ENCODE assay signal across 9 cellular contexts in the genomic region with DNA sequence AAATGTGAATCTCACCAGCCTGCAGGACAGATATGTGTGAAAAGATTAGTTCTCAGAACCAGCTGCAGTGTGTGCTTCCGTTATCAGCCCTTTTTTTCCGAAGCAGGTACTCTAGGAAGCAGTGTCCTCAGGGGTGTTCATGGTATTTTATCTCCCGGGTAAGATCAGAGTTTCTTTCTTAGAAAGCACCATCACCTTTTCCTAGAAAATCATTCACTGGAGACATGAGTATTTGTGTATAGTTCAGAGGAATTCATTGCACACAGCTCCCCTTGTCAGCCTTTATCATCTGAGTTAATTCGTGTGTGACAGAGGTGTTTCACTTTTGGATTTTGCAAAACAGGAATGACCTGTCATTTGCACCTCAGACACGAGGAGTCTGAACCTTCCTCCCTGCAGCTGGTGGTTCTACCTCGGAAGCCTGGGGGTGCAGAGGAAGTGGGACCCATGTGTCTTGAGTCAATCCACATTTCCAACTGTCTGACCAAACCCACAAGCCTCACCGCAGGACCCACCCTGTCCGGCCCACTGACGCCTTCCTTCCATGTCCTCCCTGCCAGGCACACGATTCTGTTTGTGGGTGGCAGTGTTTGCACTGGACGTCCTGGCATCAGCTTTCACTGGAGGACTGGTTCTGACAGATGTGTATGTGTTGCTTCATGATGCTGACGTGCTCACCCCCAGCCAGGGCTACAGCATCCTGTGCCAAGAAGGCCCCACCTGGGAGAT.
DNase-seq lines count a peak whose midpoint lies in the region; ATAC-seq and TF ChIP-seq lines count a peak whose summit lies in the region.
"Had no signal": no experiment of that assay in that cellular context is flagged by ENCODE, and none has a peak within 500 bp of the region (broad histone marks: within the 10 kb centered on the region; RNA-seq: fewer than 3 reads in every experiment).

No MANE protein-coding gene starts in this region.

- H3K27me3 Mint-ChIP-seq in activated CD4-positive, alpha-beta T cell treated with anti-CD3 and anti-CD28 coated beads, Interleukin-2, amount 10 ng/mL, durations not matched to agents 7 days and 5 days = no peaks in the 10 kb centered on the region
- H3K27me3 Mint-ChIP-seq in nephron (ENCODE audit: low read depth) = no peaks in the 10 kb centered on the region

- no peaks in the 10 kb centered on the region for H3K9me2 ChIP-seq in OCI-LY7 (ENCODE audit: insufficient read depth, low read length)

- H3K36me3 ChIP-seq in OCI-LY7 (ENCODE audit: insufficient read depth, low read length) = peaks cover 21% of the 10 kb centered on the region; the same call in 1 of the 2 replicates

- no peaks in the 10 kb centered on the region for H3K4me1 ChIP-seq in OCI-LY7 (ENCODE audit: insufficient read depth, low read length, poor library complexity, severe bottlenecking)

- BruUV-seq in OCI-LY7 (replicated peaks; lab: Mats Ljungman, UMichigan) = no TSS peak

- no peaks in the 10 kb centered on the region for H4K20me1 ChIP-seq in OCI-LY7 (ENCODE audit: insufficient read depth, low read length)

- no peak overlapping the region for H2AFZ ChIP-seq in OCI-LY7 (ENCODE audit: low read length)

- no peak overlapping the region for H3K4me3 ChIP-seq in foreskin fibroblast (ENCODE audit: low read depth in 1 of 2, low read length in 2 of 2)
- no peak overlapping the region for H3K4me3 ChIP-seq in OCI-LY7 (ENCODE audit: low read depth, low read length, poor library complexity, severe bottlenecking)
- H3K4me3 ChIP-seq: thoracic aorta had no signal

- H3K27ac Mint-ChIP-seq in activated CD4-positive, alpha-beta T cell treated with anti-CD3 and anti-CD28 coated beads, Interleukin-2, amount 10 ng/mL, durations not matched to agents 7 days and 5 days = peak overlapping the region; percentile 90
- H3K27ac Mint-ChIP-seq in nephron = peak overlapping the region in 2 of 3 experiments; percentile 21 to 77

- peak; percentile 79 for DNase-seq in activated CD4-positive, alpha-beta T cell treated with anti-CD3 and anti-CD28 coated beads, Interleukin-2, amount 10 ng/mL, durations not matched to agents 7 days and 5 days
- DNase-seq in NCI-H82 treated with DMSO at 0.1 percent for 48 hours (lab: John Stamatoyannopoulos, UW; ENCODE audit: unreplicated experiment) (no peak), HT-29 (ENCODE audit: low spot score) (no peak), foreskin fibroblast (no peak), OCI-LY7 (ENCODE audit: low spot score) (no peak)

- intact Hi-C loops in OCI-LY7 (cut with micrococcal nuclease; ENCODE audit: unreplicated experiment) = no loop called here

- no peaks in the 10 kb centered on the region for H3K9me3 Mint-ChIP-seq in activated CD4-positive, alpha-beta T cell treated with anti-CD3 and anti-CD28 coated beads, Interleukin-2, amount 10 ng/mL, durations not matched to agents 7 days and 5 days
- H3K9me3 Mint-ChIP-seq in nephron = no peaks in the 10 kb centered on the region

- no peak overlapping the region for H3K4me2 ChIP-seq in OCI-LY7 (ENCODE audit: low read length)

- no peaks in the 10 kb centered on the region for H3K9me3 ChIP-seq in OCI-LY7 (ENCODE audit: low read length)
- H3K9me3 ChIP-seq: thoracic aorta had no signal

- peak overlapping the region; percentile 32 for H3K4me3 Mint-ChIP-seq in activated CD4-positive, alpha-beta T cell treated with anti-CD3 and anti-CD28 coated beads, Interleukin-2, amount 10 ng/mL, durations not matched to agents 7 days and 5 days
- H3K4me3 Mint-ChIP-seq in nephron = no peak overlapping the region

- no peak for TF ChIP-seq CTCF in nephron (IDR thresholded peaks at IDR 0.05; ENCODE audit: unreplicated experiment in 3 of 3)
- TF ChIP-seq CTCF in foreskin fibroblast (IDR thresholded peaks at IDR 0.05; ENCODE audit: low read depth, low read length) = no peak
- no peak for TF ChIP-seq CTCF in OCI-LY7 (conservative IDR thresholded peaks at IDR 0.05; ENCODE audit: low read length)

- POLR2A ChIA-PET in activated CD4-positive, alpha-beta T cell treated with anti-CD3 and anti-CD28 coated beads, Interleukin-2, amount 10 ng/mL, durations not matched to agents 7 days and 5 days (lab: Charles Lee) = interaction anchor here (0.6 to 2.2 kb wide), 6 partner anchors 42 to 203 kb away, joined by 3 to 11 read pairs (median 7); partner anchors contain the start of gene SOCS1
- POLR2A ChIA-PET in OCI-LY7 (lab: Charles Lee) = no interaction called here

- peaks cover 85% of the 10 kb centered on the region for H3K4me1 Mint-ChIP-seq in activated CD4-positive, alpha-beta T cell treated with anti-CD3 and anti-CD28 coated beads, Interleukin-2, amount 10 ng/mL, durations not matched to agents 7 days and 5 days
- H3K4me1 Mint-ChIP-seq in nephron = peaks cover 67% of the 10 kb centered on the region

- CTCF ChIA-PET in activated CD4-positive, alpha-beta T cell treated with anti-CD3 and anti-CD28 coated beads, Interleukin-2, amount 10 ng/mL, durations not matched to agents 7 days and 5 days (lab: Charles Lee) = interaction anchor here (0.7 to 3.9 kb wide), 18 partner anchors 9 to 204 kb away, joined by 3 to 14 read pairs (median 4); partner anchors contain the start of gene SOCS1
- CTCF ChIA-PET in OCI-LY7 (lab: Charles Lee; ENCODE audit: unreplicated experiment) = no interaction called here

- H3K36me3 Mint-ChIP-seq in activated CD4-positive, alpha-beta T cell treated with anti-CD3 and anti-CD28 coated beads, Interleukin-2, amount 10 ng/mL, durations not matched to agents 7 days and 5 days (ENCODE audit: low read depth) = peaks cover 63% of the 10 kb centered on the region
- peaks cover 40% of the 10 kb centered on the region for H3K36me3 Mint-ChIP-seq in nephron (ENCODE audit: low read depth)

- H3K79me2 ChIP-seq in OCI-LY7 (ENCODE audit: insufficient read depth, low read depth, low read length) = no peaks in the 10 kb centered on the region

- ATAC-seq in GM19023 (IDR thresholded peaks at IDR 0.05; ENCODE audit: unreplicated experiment) (peak; percentile 69), HG03097 (IDR thresholded peaks at IDR 0.05; ENCODE audit: low FRiP score, unreplicated experiment) (peak; percentile 73)

- H3K27ac ChIP-seq in OCI-LY7 (ENCODE audit: low read depth, low read length, poor library complexity, severe bottlenecking) = no peak overlapping the region
- H3K27ac ChIP-seq: thoracic aorta had no signal
